8 cellular contexts compared by ENCODE assay signal in the genomic region with DNA sequence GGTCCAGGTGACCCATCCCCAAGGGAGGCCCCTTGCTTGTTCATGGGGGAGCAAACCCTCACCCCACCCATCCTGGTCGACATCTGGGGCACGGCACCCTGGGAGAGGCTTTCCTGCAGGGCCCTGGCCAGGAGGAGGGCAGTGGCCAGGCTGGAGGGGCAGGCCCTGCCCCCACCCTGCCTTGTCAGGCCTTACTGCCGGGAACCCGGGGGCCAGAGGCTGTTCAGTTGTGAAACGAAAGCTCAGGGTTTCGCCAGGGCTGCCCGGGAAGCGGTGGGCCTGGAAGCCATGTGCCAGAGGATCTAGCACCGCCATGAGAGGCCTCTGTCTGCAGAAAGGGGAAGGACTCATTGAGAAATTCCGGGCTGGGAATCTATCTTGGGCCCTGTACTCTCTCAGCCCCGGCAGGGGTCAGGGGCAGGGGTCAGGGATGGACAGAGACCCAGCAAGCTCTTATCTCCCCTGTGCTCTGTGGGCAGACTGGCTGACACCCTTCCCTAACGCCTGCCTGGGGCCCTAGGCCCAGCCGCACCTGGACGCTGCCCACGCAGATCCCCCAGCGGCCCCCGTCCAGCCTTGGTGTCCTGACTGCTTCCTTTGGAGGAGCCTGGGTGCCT. TPM values are rescaled to one million over a fixed set of nuclear protein-coding genes. Genes with fewer than 3 reads are reported as not detected.
DNase-seq lines count a peak whose midpoint lies in the region; ATAC-seq and TF ChIP-seq lines count a peak whose summit lies in the region.

No MANE protein-coding gene starts in this region.

- peaks cover 17 to 60% of the 10 kb centered on the region in 2 donors for H3K4me1 ChIP-seq in muscle layer of duodenum (ENCODE audit: control insufficient read depth in 1 of 2, insufficient read depth in 2 of 2, low read length in 2 of 2)

- ATAC-seq in GM18868 (IDR thresholded peaks at IDR 0.05; ENCODE audit: unreplicated experiment) (no peak), HG03025 (IDR thresholded peaks at IDR 0.05; ENCODE audit: low FRiP score, unreplicated experiment) (no peak)

- peaks cover 11 to 19% of the 10 kb centered on the region in 2 donors for H3K36me3 ChIP-seq in muscle layer of duodenum (ENCODE audit: control insufficient read depth in 1 of 2, insufficient read depth in 2 of 2, low read length in 2 of 2)

- intact Hi-C loops in dorsolateral prefrontal cortex (cut with DNase I): no loop called here

- peak overlapping the region in 34 of 59 donors; percentile 1 to 55 (median 29) for H3K4me3 ChIP-seq in dorsolateral prefrontal cortex
- no peak overlapping the region for H3K4me3 ChIP-seq in muscle layer of duodenum (ENCODE audit: low read depth in 1 of 2, low read length in 2 of 2)

- no peaks in the 10 kb centered on the region for H3K9me3 ChIP-seq in muscle layer of duodenum (ENCODE audit: control insufficient read depth in 1 of 2, low read length in 2 of 2)

- H3K27ac ChIP-seq in dorsolateral prefrontal cortex (peak overlapping the region; percentile 68 to 98 (median 92)), muscle layer of duodenum (ENCODE audit: low read length) (peak overlapping the region; percentile 40)

- DNase-seq in 8988T (peak; percentile 4), NOMO-1 treated with dmso at 0.1 percent for 144 hours (lab: John Stamatoyannopoulos, UW; ENCODE audit: unreplicated experiment) (peak; percentile 64), dorsolateral prefrontal cortex (peak in 8 of 10 donors; percentile 27 to 61 (median 44)), occipital lobe (lab: John Stamatoyannopoulos, UW) (no peak), UCSD-AML1 (lab: John Stamatoyannopoulos, UW; ENCODE audit: unreplicated experiment) (no peak)

- no peak for TF ChIP-seq CTCF in dorsolateral prefrontal cortex (IDR thresholded peaks at IDR 0.05 in 54 of 56, conservative IDR thresholded peaks at IDR 0.05 in 2 of 56; ENCODE audit: low read depth in 1 of 56, partially characterized antibody in 56 of 56)

- H3K27me3 ChIP-seq in dorsolateral prefrontal cortex (no peaks in the 10 kb centered on the region), muscle layer of duodenum (ENCODE audit: low read depth, low read length) (no peaks in the 10 kb centered on the region)

RNA-seq across cellular contexts. Expression of a gene that starts 6.3 kb away (rescaled TPM):
- total RNA-seq in dorsolateral prefrontal cortex: 10 to 100 TPM; 18.9 to 92.4 (median 32.9) TPM
- total RNA-seq in occipital lobe: 13.1 TPM

RNA-seq across cellular contexts. Expression of a gene that starts 45.7 kb away (rescaled TPM):
- total RNA-seq in dorsolateral prefrontal cortex (1 to 10 TPM in 4 of 120 experiments, under 1 TPM in 52, not detected in 64; 0.11 to 1.7 (median 0.30) TPM), occipital lobe (not detected)

RNA-seq across cellular contexts. Expression of a gene that starts 48.4 kb away (rescaled TPM):
- total RNA-seq in dorsolateral prefrontal cortex (10 to 100 TPM; 19.4 to 50.3 (median 29.6) TPM), occipital lobe (17.5 TPM)

RNA-seq across cellular contexts. Expression of a gene that starts 48.6 kb away (rescaled TPM):
- total RNA-seq in dorsolateral prefrontal cortex: 10 to 100 TPM in 117 of 120 experiments, 1 to 10 TPM in 3; 9.4 to 31.2 (median 15.9) TPM
- total RNA-seq in occipital lobe: 11.7 TPM

Comparison
In these comparisons a context has a peak if more than half of its experiments do, and no peak if none do; other contexts are left out.
1. DNase-seq: peak in 8988T (single experiment), NOMO-1 treated with dmso at 0.1 percent for 144 hours (single experiment) and dorsolateral prefrontal cortex (8 of 10); none in occipital lobe (single experiment) and UCSD-AML1 (single experiment).
2. H3K4me3 ChIP-seq: peak in dorsolateral prefrontal cortex (34 of 59); none in muscle layer of duodenum (0 of 2).